In genomic region chr10:122083478-122084025, GRCh38 we compare ENCODE assay signal across 18 cellular contexts.
"Had no signal": no experiment of that assay in that cellular context is flagged by ENCODE, and none has a peak within 500 bp of the region (broad histone marks: within the 10 kb centered on the region; RNA-seq: fewer than 3 reads in every experiment).

No MANE protein-coding gene starts in this region.

- H3K27me3 ChIP-seq: sigmoid colon, transverse colon had no signal

- H3K36me3 ChIP-seq: neutrophil, transverse colon had no signal

- ATAC-seq: naive thymus-derived CD4-positive, alpha-beta T cell; psoas muscle; stimulated activated naive B cell treated with anti-CD40 and anti-IgM and Interleukin-4, amounts not matched to agents 10 μg/mL and 1 μg/mL and 100 μg/mL, for 72 hours; stimulated activated naive CD8-positive, alpha-beta T cell treated with anti-CD3 and anti-CD28 coated beads, Interleukin-15, amount 100 ng/mL, for 72 hours had no signal

- H3K4me3 ChIP-seq: dorsolateral prefrontal cortex, psoas muscle, sigmoid colon, skin epidermis, thoracic aorta, transverse colon had no signal

- DNase-seq: cortex of kidney; dorsolateral prefrontal cortex; effector CD8-positive, alpha-beta T cell; foreskin melanocyte; islet precursor cell; mammary epithelial cell; naive thymus-derived CD4-positive, alpha-beta T cell; psoas muscle; retina; sigmoid colon; stimulated activated CD4-positive, alpha-beta T cell treated with anti-CD3 and anti-CD28 coated beads, Interleukin-2, amount 100 ng/mL, for 24 hours; stimulated activated CD4-positive, alpha-beta T cell treated with anti-CD3 and anti-CD28 coated beads, Interleukin-4, amount 100 ng/mL, for 4 hours; stimulated activated naive B cell treated with anti-CD40 and anti-IgM and Interleukin-4, amounts not matched to agents 10 μg/mL and 1 μg/mL and 100 μg/mL, for 72 hours; stimulated activated naive CD8-positive, alpha-beta T cell treated with anti-CD3 and anti-CD28 coated beads, Interleukin-15, amount 100 ng/mL, for 72 hours; transverse colon had no signal

- H3K9me3 ChIP-seq: neutrophil, psoas muscle, sigmoid colon, thoracic aorta, transverse colon had no signal

- H3K27ac ChIP-seq: dorsolateral prefrontal cortex, neutrophil, psoas muscle, thoracic aorta, transverse colon had no signal
